Comparison of ENCODE assay signal across 14 cellular contexts in genomic region chr15:68551296-68551635, GRCh38. TPM values are rescaled to one million over a fixed set of nuclear protein-coding genes. Genes with fewer than 3 reads are reported as not detected.
A peak's percentile ranks its signal among the peaks of the same experiment; 100 is the strongest.
DNase-seq lines count a peak whose midpoint lies in the region; ATAC-seq and TF ChIP-seq lines count a peak whose summit lies in the region.
"Had no signal": no experiment of that assay in that cellular context is flagged by ENCODE, and none has a peak within 500 bp of the region (broad histone marks: within the 10 kb centered on the region; RNA-seq: fewer than 3 reads in every experiment).

No MANE protein-coding gene starts in this region.

- H2BK5ac ChIP-seq in neuronal stem cell (ENCODE audit: low read length), result no peak overlapping the region

- no peak overlapping the region for H3K27ac ChIP-seq in neuronal stem cell (replicated peaks; ENCODE audit: low read length)
- H3K27ac ChIP-seq: C4-2B, GM23248 had no signal

- no peaks in the 10 kb centered on the region for H3K36me3 ChIP-seq in neuronal stem cell (replicated peaks in 1 of 2; ENCODE audit: control insufficient read depth in 2 of 2, insufficient read depth in 2 of 2, low read length in 2 of 2)
- no peaks in the 10 kb centered on the region for H3K36me3 ChIP-seq in mucosa of descending colon (ENCODE audit: low read depth)
- H3K36me3 ChIP-seq: BE2C had no signal

- no peak overlapping the region for H3K4me3 Mint-ChIP-seq in chondrocyte (ENCODE audit: unreplicated experiment)
- H3K4me3 Mint-ChIP-seq: CD4-positive, alpha-beta T cell; HFFc6 had no signal

- intact Hi-C loops in cardiac septum (cut with DNase I), result no loop called here
- intact Hi-C loops in Right ventricle myocardium inferior (cut with DNase I), result loop anchor here (5.0 kb wide), 1 partner anchor 371 kb away; no protein-coding TSS in a partner anchor
- intact Hi-C loops in mucosa of descending colon (cut with DNase I, micrococcal nuclease), result loop anchor here in 1 of 2 donors (10.0 kb wide), 2 partner anchors 124 to 324 kb away; no protein-coding TSS in a partner anchor

- H3K27ac Mint-ChIP-seq in chondrocyte (ENCODE audit: unreplicated experiment), result peak overlapping the region; percentile 69
- H3K27ac Mint-ChIP-seq: CD4-positive, alpha-beta T cell; HFFc6 had no signal

- H2BK120ac ChIP-seq in neuronal stem cell (ENCODE audit: low read depth, low read length), result peak overlapping the region; percentile 65

- H3K4me3 ChIP-seq in neuronal stem cell (ENCODE audit: low read length in 2 of 2) (no peak overlapping the region), mucosa of descending colon (no peak overlapping the region)
- H3K4me3 ChIP-seq: GM23248 had no signal

- H3K4me1 ChIP-seq in neuronal stem cell (ENCODE audit: control insufficient read depth in 2 of 2, insufficient read depth in 1 of 2, low read depth in 1 of 2, low read length in 2 of 2), result no peaks in the 10 kb centered on the region
- H3K4me1 ChIP-seq in mucosa of descending colon (ENCODE audit: low read depth), result no peaks in the 10 kb centered on the region
- H3K4me1 ChIP-seq: Caco-2 had no signal

- TF ChIP-seq CTCF in chondrocyte (IDR thresholded peaks at IDR 0.05) (no peak), mucosa of descending colon (IDR thresholded peaks at IDR 0.05) (no peak)

- no CpG with 5 or more reads among the region's 5 CpGs for WGBS in neuronal stem cell (ENCODE audit: extremely low coverage in 2 of 2, insufficient read length in 2 of 2, insufficient replicate concordance in 1 of 2), 2 donors

- no peak overlapping the region for H2BK12ac ChIP-seq in neuronal stem cell (ENCODE audit: low read length)

- H3K9ac ChIP-seq in neuronal stem cell (ENCODE audit: low read depth, low read length, poor library complexity), result no peak overlapping the region
- H3K9ac ChIP-seq: GM23248 had no signal

- H3K4ac ChIP-seq in neuronal stem cell (ENCODE audit: low read length), result no peak overlapping the region

- peak overlapping the region; percentile 19 for H2BK15ac ChIP-seq in neuronal stem cell (ENCODE audit: low read length)

- no peaks in the 10 kb centered on the region for H3K79me1 ChIP-seq in neuronal stem cell (ENCODE audit: low read depth, low read length)

- H3K9me3 ChIP-seq in neuronal stem cell (replicated peaks in 1 of 2; ENCODE audit: control insufficient read depth in 2 of 2, insufficient read depth in 1 of 2, low read depth in 1 of 2, low read length in 2 of 2) (no peaks in the 10 kb centered on the region), mucosa of descending colon (no peaks in the 10 kb centered on the region)
- H3K9me3 ChIP-seq: BE2C, Caco-2 had no signal

- no peak overlapping the region for H3K14ac ChIP-seq in neuronal stem cell (ENCODE audit: low read length)

- no peaks in the 10 kb centered on the region for H3K9me3 Mint-ChIP-seq in chondrocyte (ENCODE audit: low read depth)
- H3K9me3 Mint-ChIP-seq: CD4-positive, alpha-beta T cell; HFFc6 had no signal

- ATAC-seq in Right ventricle myocardium inferior (no peak), mucosa of descending colon (no peak), GM18502 (IDR thresholded peaks at IDR 0.05; ENCODE audit: poor library complexity, unreplicated experiment) (no peak)

- no peaks in the 10 kb centered on the region for H3K27me3 Mint-ChIP-seq in chondrocyte (ENCODE audit: low read depth)

- no peak overlapping the region for H3K4me2 ChIP-seq in neuronal stem cell (ENCODE audit: insufficient read depth, low read length, poor library complexity, severe bottlenecking)

- no peak overlapping the region for H3K23ac ChIP-seq in neuronal stem cell (ENCODE audit: low read depth, low read length, poor library complexity)

- peaks cover 11% of the 10 kb centered on the region for H3K36me3 Mint-ChIP-seq in chondrocyte (ENCODE audit: low read depth)

- no peak overlapping the region for H4K8ac ChIP-seq in neuronal stem cell (ENCODE audit: low read depth, low read length)

- peaks cover 0 to 14% (median 0%) of the 10 kb centered on the region in 3 experiments for H3K27me3 ChIP-seq in neuronal stem cell (ENCODE audit: control insufficient read depth in 3 of 3, insufficient read depth in 3 of 3, low read depth in 1 of 3, low read length in 3 of 3)
- H3K27me3 ChIP-seq: BE2C had no signal

- peak; percentile 58 for DNase-seq in cardiac septum (ENCODE audit: low spot score)
- no peak for DNase-seq in Right ventricle myocardium inferior (ENCODE audit: missing footprints)
- DNase-seq in chondrocyte (ENCODE audit: low spot score), result peak; percentile 72
- DNase-seq in neuronal stem cell (ENCODE audit: low spot score), result no peak
- no peak for DNase-seq in mucosa of gallbladder (ENCODE audit: low spot score)
- DNase-seq in mucosa of descending colon, result no peak
- DNase-seq: ACHN; BE2C; Caco-2; CD4-positive, alpha-beta T cell; GM23248; HFFc6 had no signal

- H4K91ac ChIP-seq in neuronal stem cell (ENCODE audit: low read depth, low read length, poor library complexity), result no peak overlapping the region

- peaks cover 62% of the 10 kb centered on the region for H3K4me1 Mint-ChIP-seq in chondrocyte (ENCODE audit: low read depth)

- H2AFZ ChIP-seq in neuronal stem cell (ENCODE audit: low read length), result no peak overlapping the region
- H2AFZ ChIP-seq: GM23248 had no signal

- peak overlapping the region; percentile 89 for H2AK5ac ChIP-seq in neuronal stem cell (ENCODE audit: low read depth, low read length)

- no peak overlapping the region for H3K18ac ChIP-seq in neuronal stem cell (ENCODE audit: low read length)

RNA-seq across cellular contexts. Expression of gene CORO2B, which starts 27.5 kb away (rescaled TPM):
- 2.7 TPM for total RNA-seq in cardiac septum
- 8.5 TPM for total RNA-seq in Right ventricle myocardium inferior
- 79.4 to 123 TPM (median 82.5 TPM) in 3 replicates for total RNA-seq in chondrocyte
- 6.9 TPM for polyA plus RNA-seq in neuronal stem cell (2013, experiment 1 of 2)
- 6.8 TPM for polyA plus RNA-seq in neuronal stem cell (2013, experiment 2 of 2)
- 2.9 TPM for total RNA-seq in mucosa of gallbladder
- 1 to 10 TPM; 1.3 to 4.7 (median 1.9) TPM for total RNA-seq in mucosa of descending colon
- total RNA-seq: CD4-positive, alpha-beta T cell had no signal

Comparison
In these comparisons a context has a peak if more than half of its experiments do, and no peak if none do; other contexts are left out.
1. DNase-seq: peak in cardiac septum (single experiment) and chondrocyte (single experiment); none in Right ventricle myocardium inferior (single experiment), neuronal stem cell (single experiment), mucosa of gallbladder (single experiment) and mucosa of descending colon (0 of 3).